In the genomic region with DNA sequence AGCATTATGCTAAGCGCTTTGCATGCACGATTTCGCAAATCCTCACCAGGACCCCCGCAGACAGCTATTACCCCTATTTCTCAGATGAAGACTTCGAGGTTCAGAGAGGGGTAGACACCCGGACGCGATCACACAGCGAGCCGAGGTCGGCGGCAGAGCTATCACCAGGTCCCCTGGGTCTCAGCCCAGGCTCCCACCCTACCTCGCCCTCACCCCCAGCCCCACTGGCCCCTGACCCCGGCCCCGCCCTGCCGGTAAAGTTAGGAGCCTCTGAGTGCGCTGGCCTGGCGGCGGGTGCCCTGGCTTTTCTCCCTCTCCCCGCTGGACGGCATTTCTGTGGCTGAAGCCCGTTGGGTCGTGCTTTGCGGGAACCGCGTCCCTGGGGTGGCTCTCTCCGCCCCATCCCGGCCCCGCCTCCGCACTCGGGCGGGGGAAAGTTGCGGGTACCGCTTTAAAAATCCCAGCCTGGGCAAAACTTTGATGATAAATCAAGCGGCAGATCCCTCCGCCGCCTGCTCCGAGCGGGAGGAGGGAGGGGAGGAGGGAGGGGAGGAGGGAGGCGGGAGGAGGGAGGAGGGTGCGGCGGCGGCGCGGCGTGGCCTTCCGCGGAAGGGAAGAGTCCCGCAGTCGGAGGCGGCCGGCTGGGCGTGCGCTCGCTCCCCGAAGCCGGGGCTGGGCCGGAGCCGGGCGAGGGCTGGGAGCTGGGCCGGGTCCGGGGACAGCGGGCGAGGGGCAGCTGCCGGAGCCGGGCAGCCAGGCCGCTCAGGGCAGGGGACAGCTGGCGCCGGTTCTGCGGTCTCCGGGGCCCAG, we compare ENCODE assay signal across 8 cellular contexts. TPM values are rescaled to one million over a fixed set of nuclear protein-coding genes. Genes with fewer than 3 reads are reported as not detected.
DNase-seq lines count a peak whose midpoint lies in the region; ATAC-seq and TF ChIP-seq lines count a peak whose summit lies in the region.

A gene with protein sequence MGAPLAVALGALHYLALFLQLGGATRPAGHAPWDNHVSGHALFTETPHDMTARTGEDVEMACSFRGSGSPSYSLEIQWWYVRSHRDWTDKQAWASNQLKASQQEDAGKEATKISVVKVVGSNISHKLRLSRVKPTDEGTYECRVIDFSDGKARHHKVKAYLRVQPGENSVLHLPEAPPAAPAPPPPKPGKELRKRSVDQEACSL (plus strand): TSS at position 624 of the 810 bp plus-strand sequence. CDS start 224 bp downstream, outside the sequence.

- CTCF ChIA-PET in activated CD8-positive, alpha-beta memory T cell treated with anti-CD3 and anti-CD28 coated beads, Interleukin-2, amount 10 ng/mL, durations not matched to agents 7 days and 5 days (lab: Charles Lee) = interaction anchor here (1.0 to 1.4 kb wide), 4 partner anchors 12 to 318 kb away, joined by 3 to 8 read pairs (median 5); no protein-coding TSS in a partner anchor

- peak within 1 kb of the TSS; percentile 13 for H3K4me3 Mint-ChIP-seq in activated CD8-positive, alpha-beta memory T cell treated with anti-CD3 and anti-CD28 coated beads, Interleukin-2, amount 10 ng/mL, durations not matched to agents 7 days and 5 days
- peak within 1 kb of the TSS; percentile 79 to 93 (median 92) for H3K4me3 Mint-ChIP-seq in nephron

- DNase-seq in activated CD8-positive, alpha-beta memory T cell treated with anti-CD3 and anti-CD28 coated beads, Interleukin-2, amount 10 ng/mL, durations not matched to agents 7 days and 5 days = no peak
- DNase-seq in activated CD8-positive, alpha-beta memory T cell treated with anti-CD3 and anti-CD28 coated beads, Interleukin-2, amount 50 U/mL, for 4 hours = no peak
- peak; percentile 35 for DNase-seq in SW480 (ENCODE audit: low spot score)
- DNase-seq in fibroblast of gingiva (ENCODE audit: low read depth) = peak; percentile 82
- no peak for DNase-seq in OCI-M1 (lab: John Stamatoyannopoulos, UW)
- DNase-seq in islet precursor cell = no peak

- peaks cover 9% of the 10 kb centered on the region for H3K4me1 Mint-ChIP-seq in activated CD8-positive, alpha-beta memory T cell treated with anti-CD3 and anti-CD28 coated beads, Interleukin-2, amount 10 ng/mL, durations not matched to agents 7 days and 5 days
- peaks cover 45% of the 10 kb centered on the region for H3K4me1 Mint-ChIP-seq in nephron

- H3K9me3 Mint-ChIP-seq in activated CD8-positive, alpha-beta memory T cell treated with anti-CD3 and anti-CD28 coated beads, Interleukin-2, amount 10 ng/mL, durations not matched to agents 7 days and 5 days (ENCODE audit: low read depth) = no peaks in the 10 kb centered on the region
- no peaks in the 10 kb centered on the region for H3K9me3 Mint-ChIP-seq in nephron

- ATAC-seq in activated CD8-positive, alpha-beta memory T cell treated with anti-CD3 and anti-CD28 coated beads, Interleukin-2, amount 10 ng/mL, durations not matched to agents 7 days and 5 days = peak; percentile 35
- ATAC-seq in GM21619 (IDR thresholded peaks at IDR 0.05; ENCODE audit: unreplicated experiment) = no peak

- peaks cover 1% of the 10 kb centered on the region for H3K36me3 Mint-ChIP-seq in activated CD8-positive, alpha-beta memory T cell treated with anti-CD3 and anti-CD28 coated beads, Interleukin-2, amount 10 ng/mL, durations not matched to agents 7 days and 5 days
- no peaks in the 10 kb centered on the region for H3K36me3 Mint-ChIP-seq in nephron (ENCODE audit: low read depth)

- no peak within 1 kb of the TSS for H3K27ac Mint-ChIP-seq in activated CD8-positive, alpha-beta memory T cell treated with anti-CD3 and anti-CD28 coated beads, Interleukin-2, amount 10 ng/mL, durations not matched to agents 7 days and 5 days
- peak within 1 kb of the TSS in 2 of 3 experiments; percentile 1 to 79 for H3K27ac Mint-ChIP-seq in nephron

- TF ChIP-seq CTCF in nephron (IDR thresholded peaks at IDR 0.05; ENCODE audit: unreplicated experiment in 3 of 3) = no peak

- peaks cover 60% of the 10 kb centered on the region for H3K27me3 Mint-ChIP-seq in activated CD8-positive, alpha-beta memory T cell treated with anti-CD3 and anti-CD28 coated beads, Interleukin-2, amount 10 ng/mL, durations not matched to agents 7 days and 5 days
- H3K27me3 Mint-ChIP-seq in nephron (ENCODE audit: low read depth) = peaks cover 64% of the 10 kb centered on the region

RNA-seq across cellular contexts. Expression of the gene that starts here (rescaled TPM):
- under 1 TPM in 1 of 2 experiments, not detected in 1; 0.35 TPM for total RNA-seq in activated CD8-positive, alpha-beta memory T cell treated with anti-CD3 and anti-CD28 coated beads, Interleukin-2, amount 10 ng/mL, durations not matched to agents 7 days and 5 days

Comparison
In these comparisons a context has a peak if more than half of its experiments do, and no peak if none do; other contexts are left out.
1. Peak in ATAC-seq in activated CD8-positive, alpha-beta memory T cell treated with anti-CD3 and anti-CD28 coated beads, Interleukin-2, amount 10 ng/mL, durations not matched to agents 7 days and 5 days; RNA of the gene not detected or under 1 TPM.
2. DNase-seq: peak in SW480 (single experiment) and fibroblast of gingiva (single experiment); none in activated CD8-positive, alpha-beta memory T cell treated with anti-CD3 and anti-CD28 coated beads, Interleukin-2, amount 10 ng/mL, durations not matched to agents 7 days and 5 days (single experiment), activated CD8-positive, alpha-beta memory T cell treated with anti-CD3 and anti-CD28 coated beads, Interleukin-2, amount 50 U/mL, for 4 hours (single experiment), OCI-M1 (single experiment) and islet precursor cell (single experiment).